ENCODE assay signal across 19 cellular contexts in genomic region chr1:29251164-29252130, GRCh38. TPM values are rescaled to one million over a fixed set of nuclear protein-coding genes. Genes with fewer than 3 reads are reported as not detected.
DNase-seq lines count a peak whose midpoint lies in the region; ATAC-seq and TF ChIP-seq lines count a peak whose summit lies in the region.
"Had no signal": no experiment of that assay in that cellular context is flagged by ENCODE, and none has a peak within 500 bp of the region (broad histone marks: within the 10 kb centered on the region; RNA-seq: fewer than 3 reads in every experiment).

No MANE protein-coding gene starts in this region.

- H3K9me3 Mint-ChIP-seq in mesothelial cell of epicardium, result no peaks in the 10 kb centered on the region
- H3K9me3 Mint-ChIP-seq: CD4-positive, CD25-positive, alpha-beta regulatory T cell had no signal

- H3K4me1 Mint-ChIP-seq in mesothelial cell of epicardium, result peaks cover 86% of the 10 kb centered on the region
- H3K4me1 Mint-ChIP-seq: B cell; CD4-positive, CD25-positive, alpha-beta regulatory T cell had no signal

- 65 to 88% (median 76%) methylated on average over 8 of the region's 8 CpGs for WGBS in spleen, 5 donors

- H3K4me1 ChIP-seq in spleen, result no peaks in the 10 kb centered on the region

- H3K4me3 Mint-ChIP-seq in mesothelial cell of epicardium, result no peak overlapping the region
- H3K4me3 Mint-ChIP-seq: B cell; CD4-positive, CD25-positive, alpha-beta regulatory T cell had no signal

- no peaks in the 10 kb centered on the region for H3K36me3 ChIP-seq in spleen
- H3K36me3 ChIP-seq in H7 (replicated peaks; ENCODE audit: control insufficient read depth, insufficient read depth, low read length), result no peaks in the 10 kb centered on the region

- H3K27me3 ChIP-seq in spleen (replicated peaks in 1 of 7) (peaks cover 0 to 17% (median 0%) of the 10 kb centered on the region in 7 donors), H7 (ENCODE audit: control insufficient read depth, insufficient read depth, low read length) (no peaks in the 10 kb centered on the region; the same call in 1 of the 2 replicates)

- no peaks in the 10 kb centered on the region for H3K36me3 Mint-ChIP-seq in mesothelial cell of epicardium
- H3K36me3 Mint-ChIP-seq: CD4-positive, CD25-positive, alpha-beta regulatory T cell had no signal

- H3K27ac ChIP-seq in spleen, result no peak overlapping the region

- intact Hi-C loops in cardiac septum (cut with DNase I), result no loop called here
- intact Hi-C loops in left cardiac atrium (cut with DNase I), result no loop called here
- intact Hi-C loops in spleen (cut with DNase I; ENCODE audit: low total_unique reads), result no loop called here

- H3K4me3 ChIP-seq in spleen, result no peak overlapping the region
- H3K4me3 ChIP-seq in H7 (ENCODE audit: insufficient read depth, low read depth, low read length), result no peak overlapping the region

- H3K27ac Mint-ChIP-seq in mesothelial cell of epicardium, result peak overlapping the region; percentile 99
- H3K27ac Mint-ChIP-seq: B cell; CD4-positive, CD25-positive, alpha-beta regulatory T cell had no signal

- ATAC-seq in left cardiac atrium (no peak), GM21825 (IDR thresholded peaks at IDR 0.05; ENCODE audit: unreplicated experiment) (no peak)

- no peak for TF ChIP-seq CTCF in mesothelial cell of epicardium (IDR thresholded peaks at IDR 0.05; ENCODE audit: unreplicated experiment)
- no peak for TF ChIP-seq CTCF in spleen (IDR thresholded peaks at IDR 0.05 in 8 of 11, conservative IDR thresholded peaks at IDR 0.05 in 3 of 11)

- DNase-seq in cardiac septum (ENCODE audit: low spot score) (peak; percentile 60), left cardiac atrium (no peak), astrocyte of the hippocampus (ENCODE audit: low read depth, low spot score) (peak; percentile 33), mesothelial cell of epicardium (ENCODE audit: low spot score in 2 of 2, unreplicated experiment in 2 of 2) (no peak), spleen (peak; percentile 51), NCI-H446 (lab: John Stamatoyannopoulos, UW) (no peak), H7 (no peak)
- DNase-seq: 8988T; Caco-2; CD4-positive, CD25-positive, alpha-beta regulatory T cell; DMS153; GF-D8; NCI-H1417; NCI-H187; NCI-H2107; NCI-H2227 treated with DMSO at 0.1 percent for 48 hours; NCI-H524 treated with DMSO at 0.1 percent for 48 hours had no signal

- no peaks in the 10 kb centered on the region for H3K9me3 ChIP-seq in spleen
- H3K9me3 ChIP-seq: Caco-2 had no signal

- no peak for TF ChIP-seq POLR2A in spleen (IDR thresholded peaks at IDR 0.05)

- H3K27me3 Mint-ChIP-seq in mesothelial cell of epicardium (ENCODE audit: low read depth), result no peaks in the 10 kb centered on the region

RNA-seq across cellular contexts. Expression of gene PTPRU, which starts 15.1 kb away (rescaled TPM):
- total RNA-seq in cardiac septum (6.6 TPM), left cardiac atrium (10 to 100 TPM; 13.6 to 18.2 TPM), mesothelial cell of epicardium (143 to 151 TPM (median 145 TPM) in 3 replicates), spleen (10 to 100 TPM in 2 of 7 donors, 1 to 10 TPM in 5; 4.3 to 10.8 (median 6.1) TPM)
- 1 to 10 TPM in 2 of 3 donors, under 1 TPM in 1; 1.00 to 3.1 (median 1.7) TPM for polyA plus RNA-seq in spleen
- 24.6 and 28.6 TPM in 2 replicates for total RNA-seq in H7 (2014; rRNA removed; shearing (Covaris generic))
- total RNA-seq: CD4-positive, CD25-positive, alpha-beta regulatory T cell had no signal
- polyA plus RNA-seq: CD4-positive, CD25-positive, alpha-beta regulatory T cell had no signal

RNA-seq across cellular contexts. Expression of gene MECR, which starts 20.7 kb away (rescaled TPM):
- 29.9 TPM for total RNA-seq in cardiac septum
- total RNA-seq in left cardiac atrium, result 10 to 100 TPM; 25.8 to 26.2 TPM
- 36.6 to 40.0 TPM (median 38.0 TPM) in 3 replicates for total RNA-seq in mesothelial cell of epicardium
- 10 to 100 TPM in 4 of 7 donors, 1 to 10 TPM in 3; 6.4 to 25.4 (median 12.9) TPM for total RNA-seq in spleen
- 10 to 100 TPM; 14.3 to 18.3 (median 17.8) TPM for polyA plus RNA-seq in spleen
- total RNA-seq in H7 (2014; rRNA removed; shearing (Covaris generic)), result 62.1 and 71.1 TPM in 2 replicates

Comparison
In these comparisons a context has a peak if more than half of its experiments do, and no peak if none do; other contexts are left out.
1. DNase-seq: peak in cardiac septum (single experiment), astrocyte of the hippocampus (single experiment) and spleen (single experiment); none in left cardiac atrium (single experiment), mesothelial cell of epicardium (0 of 2), NCI-H446 (0 of 2) and H7 (single experiment).